7 cellular contexts compared by ENCODE assay signal in genomic region chr17:59362811-59363205, GRCh38. TPM values are rescaled to one million over a fixed set of nuclear protein-coding genes. Genes with fewer than 3 reads are reported as not detected.
DNase-seq lines count a peak whose midpoint lies in the region; ATAC-seq and TF ChIP-seq lines count a peak whose summit lies in the region.

No MANE protein-coding gene starts in this region.

- no peaks in the 10 kb centered on the region for H3K9me3 ChIP-seq in T-helper 17 cell (ENCODE audit: control insufficient read depth, low read length, poor library complexity, severe bottlenecking)

- no peak for DNase-seq in T-helper 17 cell
- peak; percentile 47 for DNase-seq in fibroblast of pulmonary artery (ENCODE audit: low read depth)
- no peak for DNase-seq in HCEC 1CT
- DNase-seq in mucosa of gallbladder (ENCODE audit: low spot score), result no peak

- peak overlapping the region; percentile 95 for H3K27ac Mint-ChIP-seq in T-helper 17 cell
- peak overlapping the region; percentile 84 for H3K27ac Mint-ChIP-seq in stimulated activated memory B cell treated with anti-CD40 and anti-IgM and Interleukin-4, amounts not matched to agents 10 μg/mL and 1 μg/mL and 100 μg/mL, for 72 hours

- peaks cover 62% of the 10 kb centered on the region for H3K4me1 Mint-ChIP-seq in T-helper 17 cell
- H3K4me1 Mint-ChIP-seq in stimulated activated memory B cell treated with anti-CD40 and anti-IgM and Interleukin-4, amounts not matched to agents 10 μg/mL and 1 μg/mL and 100 μg/mL, for 72 hours, result peaks cover 81% of the 10 kb centered on the region

- TF ChIP-seq CTCF in fibroblast of pulmonary artery (IDR thresholded peaks at IDR 0.05; ENCODE audit: low read length, missing control alignments), result no peak

- no peak overlapping the region for H3K4me3 ChIP-seq in fibroblast of pulmonary artery (replicated peaks; ENCODE audit: low read depth, low read length)

- ATAC-seq in GM21390 (IDR thresholded peaks at IDR 0.05; ENCODE audit: unreplicated experiment), result peak; percentile 6
- peak; percentile 11 for ATAC-seq in T-helper 17 cell
- no peak for ATAC-seq in stimulated activated memory B cell treated with anti-CD40 and anti-IgM and Interleukin-4, amounts not matched to agents 10 μg/mL and 1 μg/mL and 100 μg/mL, for 72 hours
- ATAC-seq in HG02870 (IDR thresholded peaks at IDR 0.05; ENCODE audit: unreplicated experiment), result no peak

- H3K36me3 Mint-ChIP-seq in T-helper 17 cell (ENCODE audit: low read depth), result peaks cover 6% of the 10 kb centered on the region
- H3K36me3 Mint-ChIP-seq in stimulated activated memory B cell treated with anti-CD40 and anti-IgM and Interleukin-4, amounts not matched to agents 10 μg/mL and 1 μg/mL and 100 μg/mL, for 72 hours, result peaks cover 17% of the 10 kb centered on the region

- no peaks in the 10 kb centered on the region for H3K9me3 Mint-ChIP-seq in stimulated activated memory B cell treated with anti-CD40 and anti-IgM and Interleukin-4, amounts not matched to agents 10 μg/mL and 1 μg/mL and 100 μg/mL, for 72 hours

- H3K4me3 Mint-ChIP-seq in T-helper 17 cell, result peak overlapping the region; percentile 80
- peak overlapping the region; percentile 40 for H3K4me3 Mint-ChIP-seq in stimulated activated memory B cell treated with anti-CD40 and anti-IgM and Interleukin-4, amounts not matched to agents 10 μg/mL and 1 μg/mL and 100 μg/mL, for 72 hours

- no peaks in the 10 kb centered on the region for H3K27me3 Mint-ChIP-seq in T-helper 17 cell
- no peaks in the 10 kb centered on the region for H3K27me3 Mint-ChIP-seq in stimulated activated memory B cell treated with anti-CD40 and anti-IgM and Interleukin-4, amounts not matched to agents 10 μg/mL and 1 μg/mL and 100 μg/mL, for 72 hours

RNA-seq across cellular contexts. Expression of gene YPEL2, which starts 31.4 kb away (rescaled TPM):
- total RNA-seq in T-helper 17 cell, result 10 to 100 TPM; 23.6 to 44.0 TPM
- total RNA-seq in mucosa of gallbladder, result 75.2 TPM

Comparison
In these comparisons a context has a peak if more than half of its experiments do, and no peak if none do; other contexts are left out.
1. ATAC-seq: peak in GM21390 (single experiment) and T-helper 17 cell (single experiment); none in stimulated activated memory B cell treated with anti-CD40 and anti-IgM and Interleukin-4, amounts not matched to agents 10 μg/mL and 1 μg/mL and 100 μg/mL, for 72 hours (single experiment) and HG02870 (single experiment).